20 cellular contexts compared by ENCODE assay signal in genomic region chr2:86015006-86015405, GRCh38.
A peak's percentile ranks its signal among the peaks of the same experiment; 100 is the strongest.
DNase-seq lines count a peak whose midpoint lies in the region; ATAC-seq and TF ChIP-seq lines count a peak whose summit lies in the region.
"Had no signal": no experiment of that assay in that cellular context is flagged by ENCODE, and none has a peak within 500 bp of the region (broad histone marks: within the 10 kb centered on the region; RNA-seq: fewer than 3 reads in every experiment).

No MANE protein-coding gene starts in this region.

- H3K4me3 ChIP-seq in CD4-positive, alpha-beta memory T cell (ENCODE audit: low read length in 2 of 2) = no peak overlapping the region
- H3K4me3 ChIP-seq in coronary artery (no peak overlapping the region), spleen (no peak overlapping the region)

- no peak overlapping the region for H3K27ac ChIP-seq in CD4-positive, alpha-beta memory T cell (ENCODE audit: low read depth, low read length)
- H3K27ac ChIP-seq in coronary artery (no peak overlapping the region), spleen (peak overlapping the region in 1 of 8 donors; percentile 30)
- H3K27ac ChIP-seq: 22Rv1 had no signal

- H3K36me3 ChIP-seq in CD4-positive, alpha-beta memory T cell (ENCODE audit: insufficient read depth, low read length) = no peaks in the 10 kb centered on the region
- H3K36me3 ChIP-seq in spleen = no peaks in the 10 kb centered on the region
- H3K36me3 ChIP-seq: BE2C had no signal

- 97 to 100% (median 99%) methylated on average over 2 of the region's 2 CpGs for WGBS in spleen, 5 donors

- peak; percentile 48 for DNase-seq in DMS 273 (lab: John Stamatoyannopoulos, UW; ENCODE audit: unreplicated experiment)
- no peak for DNase-seq in DMS 273 treated with DMSO at 0.1 percent for 48 hours (lab: John Stamatoyannopoulos, UW)
- no peak for DNase-seq in CD4-positive, alpha-beta memory T cell
- peak; percentile 57 for DNase-seq in coronary artery (ENCODE audit: low spot score)
- peak; percentile 57 for DNase-seq in spleen
- no peak for DNase-seq in iPS-NIHi11 (ENCODE audit: low spot score)
- DNase-seq: BE2C; CD8-positive, alpha-beta T cell; GDM1; GOT3; KBM-7; NCI-H1048; NCI-H146; NCI-H2107; NCI-H2227 treated with DMSO at 0.1 percent for 48 hours; NCI-H526; SIG-M5 had no signal

- CTCF ChIA-PET in CD4-positive, alpha-beta memory T cell (lab: Charles Lee; ENCODE audit: partially characterized antibody) = interaction anchor here (1.4 kb wide), 1 partner anchor 185 kb away, joined by 3 read pairs; no protein-coding TSS in a partner anchor

- H3K36me3 Mint-ChIP-seq in CD4-positive, alpha-beta memory T cell = peaks cover 1 to 7% of the 10 kb centered on the region in 2 donors
- H3K36me3 Mint-ChIP-seq: CD8-positive, alpha-beta T cell had no signal

- TF ChIP-seq CTCF in coronary artery (IDR thresholded peaks at IDR 0.05) = no peak
- TF ChIP-seq CTCF in spleen (IDR thresholded peaks at IDR 0.05 in 8 of 11, conservative IDR thresholded peaks at IDR 0.05 in 3 of 11) = no peak

- no peak for TF ChIP-seq POLR2A in spleen (IDR thresholded peaks at IDR 0.05)

- no peaks in the 10 kb centered on the region for H3K27me3 Mint-ChIP-seq in CD4-positive, alpha-beta memory T cell

- H3K4me1 Mint-ChIP-seq in CD4-positive, alpha-beta memory T cell = peaks cover 6 to 19% (median 9%) of the 10 kb centered on the region in 4 donors

- POLR2A ChIA-PET in CD4-positive, alpha-beta memory T cell (lab: Charles Lee; ENCODE audit: partially characterized antibody) = interaction anchor here (1.3 to 2.3 kb wide), 2 partner anchors 126 to 161 kb away, joined by 3 to 6 read pairs; partner anchors contain the start of gene ST3GAL5

- peak overlapping the region in 1 of 8 donors; percentile 39 for H3K4me3 Mint-ChIP-seq in CD4-positive, alpha-beta memory T cell
- H3K4me3 Mint-ChIP-seq: CD8-positive, alpha-beta T cell had no signal

- peaks cover 0 to 15% (median 7%) of the 10 kb centered on the region in 8 donors for H3K9me3 Mint-ChIP-seq in CD4-positive, alpha-beta memory T cell

- H3K4me1 ChIP-seq in CD4-positive, alpha-beta memory T cell (ENCODE audit: insufficient read depth, low read length) = peaks cover 14% of the 10 kb centered on the region
- peaks cover 6 to 31% (median 24%) of the 10 kb centered on the region in 6 donors for H3K4me1 ChIP-seq in spleen
- H3K4me1 ChIP-seq: BE2C had no signal

- intact Hi-C loops in CD4-positive, alpha-beta memory T cell (cut with micrococcal nuclease) = no loop called here
- intact Hi-C loops in spleen (cut with DNase I; ENCODE audit: low total_unique reads) = no loop called here

- ATAC-seq in HG02763 (IDR thresholded peaks at IDR 0.05; ENCODE audit: unreplicated experiment) (no peak), HG03378 (IDR thresholded peaks at IDR 0.05; ENCODE audit: unreplicated experiment) (no peak)
- ATAC-seq: CD8-positive, alpha-beta T cell had no signal

- no peaks in the 10 kb centered on the region for H3K27me3 ChIP-seq in CD4-positive, alpha-beta memory T cell (ENCODE audit: insufficient read depth, low read length)
- no peaks in the 10 kb centered on the region for H3K27me3 ChIP-seq in spleen (replicated peaks in 1 of 7)
- H3K27me3 ChIP-seq: BE2C had no signal

- H3K27ac Mint-ChIP-seq in CD4-positive, alpha-beta memory T cell = peak overlapping the region in 5 of 7 donors; percentile 57 to 89 (median 57)
- H3K27ac Mint-ChIP-seq: CD8-positive, alpha-beta T cell had no signal

- no peaks in the 10 kb centered on the region for H3K9me3 ChIP-seq in CD4-positive, alpha-beta memory T cell (ENCODE audit: control insufficient read depth in 1 of 2, low read length in 2 of 2)
- H3K9me3 ChIP-seq in spleen = peaks cover 0 to 14% (median 8%) of the 10 kb centered on the region in 8 donors
- H3K9me3 ChIP-seq: BE2C had no signal

Comparison
In these comparisons a context has a peak if more than half of its experiments do, and no peak if none do; other contexts are left out.
1. DNase-seq: peak in DMS 273 (single experiment), coronary artery (single experiment) and spleen (single experiment); none in DMS 273 treated with DMSO at 0.1 percent for 48 hours (single experiment), CD4-positive, alpha-beta memory T cell (0 of 5) and iPS-NIHi11 (single experiment).